Comparison of ENCODE assay signal across 8 cellular contexts in the genomic region with DNA sequence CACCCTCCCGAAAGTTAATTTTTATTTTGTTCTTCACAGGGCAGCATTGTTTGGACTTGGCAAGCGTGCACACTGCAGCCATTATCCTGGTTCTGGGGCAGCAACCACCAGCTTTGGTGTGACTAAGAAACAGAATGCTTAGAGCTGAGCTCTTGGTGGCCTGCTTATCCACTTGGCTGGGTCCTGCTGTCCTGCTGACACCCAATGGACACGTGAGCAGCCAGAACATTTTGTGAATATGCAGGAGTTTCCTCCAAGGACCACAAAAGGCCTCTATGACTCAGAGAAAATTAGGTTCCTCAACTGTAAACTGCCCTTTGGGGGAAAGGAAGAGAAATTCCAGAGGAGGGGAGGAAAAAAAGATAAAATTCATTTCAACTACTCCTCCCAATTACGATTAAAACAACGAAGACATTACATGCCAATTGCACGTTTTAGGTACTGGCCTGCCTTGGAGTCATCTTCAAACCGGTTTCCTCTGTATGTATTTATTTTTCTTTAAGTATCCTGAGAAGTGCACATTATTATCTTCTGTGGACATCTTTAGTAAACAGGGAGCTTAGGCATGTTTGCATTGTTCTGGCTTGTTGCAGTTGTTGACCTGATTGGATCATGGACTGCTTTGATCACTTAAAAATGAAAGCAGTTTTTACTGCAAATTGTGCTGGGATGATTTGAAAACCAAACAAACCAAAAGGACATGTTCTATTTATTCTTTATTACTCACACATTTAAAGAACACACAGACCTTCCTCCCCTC.
DNase-seq lines count a peak whose midpoint lies in the region; ATAC-seq and TF ChIP-seq lines count a peak whose summit lies in the region.

No MANE protein-coding gene starts in this region.

- H3K4me3 Mint-ChIP-seq in natural killer cell treated with Interleukin-12 subunit alpha and Interleukin-12 subunit beta and Interleukin-15 and Interleukin-18, amount 100 ng/mL, for 72 hours, result no peak overlapping the region

- H3K27ac ChIP-seq in VCaP, result peak overlapping the region; percentile 70

- DNase-seq in HS-27A (ENCODE audit: low read depth), result peak; percentile 52
- peak; percentile 67 to 86 for DNase-seq in hippocampal formation (lab: John Stamatoyannopoulos, UW)
- peak; percentile 77 for DNase-seq in smooth muscle cell of the brain vasculature (ENCODE audit: low read depth, low spot score)
- DNase-seq in natural killer cell treated with Interleukin-12 subunit alpha and Interleukin-12 subunit beta and Interleukin-15 and Interleukin-18, amount 100 ng/mL, for 72 hours (ENCODE audit: low spot score), result no peak
- DNase-seq in NCI-H1436 (lab: John Stamatoyannopoulos, UW), result no peak

- H3K27ac Mint-ChIP-seq in natural killer cell treated with Interleukin-12 subunit alpha and Interleukin-12 subunit beta and Interleukin-15 and Interleukin-18, amount 100 ng/mL, for 72 hours, result no peak overlapping the region

- peaks cover 0 to 9% of the 10 kb centered on the region in 2 donors for H3K27me3 Mint-ChIP-seq in natural killer cell treated with Interleukin-12 subunit alpha and Interleukin-12 subunit beta and Interleukin-15 and Interleukin-18, amount 100 ng/mL, for 72 hours

- H3K9me3 Mint-ChIP-seq in natural killer cell treated with Interleukin-12 subunit alpha and Interleukin-12 subunit beta and Interleukin-15 and Interleukin-18, amount 100 ng/mL, for 72 hours, result peaks cover 2% of the 10 kb centered on the region

- TF ChIP-seq CTCF in VCaP (conservative IDR thresholded peaks at IDR 0.05), result no peak

- no peaks in the 10 kb centered on the region for H3K4me1 Mint-ChIP-seq in natural killer cell treated with Interleukin-12 subunit alpha and Interleukin-12 subunit beta and Interleukin-15 and Interleukin-18, amount 100 ng/mL, for 72 hours (ENCODE audit: low read depth in 2 of 2)

- peaks cover 4% of the 10 kb centered on the region for H3K36me3 Mint-ChIP-seq in natural killer cell treated with Interleukin-12 subunit alpha and Interleukin-12 subunit beta and Interleukin-15 and Interleukin-18, amount 100 ng/mL, for 72 hours

- no peak for ATAC-seq in natural killer cell treated with Interleukin-12 subunit alpha and Interleukin-12 subunit beta and Interleukin-15 and Interleukin-18, amount 100 ng/mL, for 72 hours
- ATAC-seq in GM19455 (IDR thresholded peaks at IDR 0.05; ENCODE audit: unreplicated experiment) (no peak), GM18907 (IDR thresholded peaks at IDR 0.05; ENCODE audit: unreplicated experiment) (no peak)

Comparison
In these comparisons a context has a peak if more than half of its experiments do, and no peak if none do; other contexts are left out.
1. DNase-seq: peak in HS-27A (single experiment), hippocampal formation (2 of 2) and smooth muscle cell of the brain vasculature (single experiment); none in natural killer cell treated with Interleukin-12 subunit alpha and Interleukin-12 subunit beta and Interleukin-15 and Interleukin-18, amount 100 ng/mL, for 72 hours (single experiment) and NCI-H1436 (single experiment).